ENCODE assay signal across 11 cellular contexts in the genomic region with DNA sequence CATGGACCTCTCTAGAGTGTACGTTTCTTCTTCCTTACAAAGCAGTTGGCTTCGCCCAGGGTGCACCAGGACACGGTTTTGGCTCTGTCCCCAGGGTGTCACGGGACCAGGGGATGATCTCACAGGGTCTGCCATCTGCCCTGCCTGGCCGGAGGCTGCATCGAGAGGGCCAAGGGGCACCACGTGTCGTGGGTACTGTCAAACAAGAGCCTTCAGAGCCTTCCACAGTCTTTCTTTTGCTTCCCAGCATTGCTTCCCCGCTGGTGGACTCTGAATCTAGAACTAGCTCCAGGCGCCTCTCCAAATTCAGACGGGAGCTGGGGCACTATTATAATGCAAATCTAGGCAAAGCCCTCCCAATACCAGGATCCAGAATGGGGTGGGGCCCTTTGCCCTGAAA. TPM values are rescaled to one million over a fixed set of nuclear protein-coding genes. Genes with fewer than 3 reads are reported as not detected.
A peak's percentile ranks its signal among the peaks of the same experiment; 100 is the strongest.
DNase-seq lines count a peak whose midpoint lies in the region; ATAC-seq and TF ChIP-seq lines count a peak whose summit lies in the region.
"Had no signal": no experiment of that assay in that cellular context is flagged by ENCODE, and none has a peak within 500 bp of the region (broad histone marks: within the 10 kb centered on the region; RNA-seq: fewer than 3 reads in every experiment).

No MANE protein-coding gene starts in this region.

- peaks cover 0 to 27% (median 15%) of the 10 kb centered on the region in 12 donors for H3K4me1 ChIP-seq in heart left ventricle

- WGBS in heart left ventricle, 4 donors, result 31 to 40% (median 32%) methylated on average over 11 of the region's 11 CpGs

- peak overlapping the region in 11 of 12 donors; percentile 32 to 79 (median 69) for H3K27ac ChIP-seq in heart left ventricle

- peaks cover 89% of the 10 kb centered on the region for H3K27me3 Mint-ChIP-seq in Calu3 (ENCODE audit: unreplicated experiment)

- peak; percentile 16 for DNase-seq in ELR (ENCODE audit: low read depth)
- DNase-seq in SHP77 treated with DMSO at 0.1 percent for 48 hours (lab: John Stamatoyannopoulos, UW), result peak; percentile 78
- DNase-seq in heart left ventricle, result peak; percentile 83 to 93 (median 85)
- no peak for DNase-seq in sciatic nerve (ENCODE audit: low spot score)
- no peak for DNase-seq in Calu3
- no peak for DNase-seq in stimulated activated effector memory CD8-positive, alpha-beta T cell treated with anti-CD3 and anti-CD28 coated beads, Interleukin-12 subunit alpha, Interleukin-12 subunit beta, amount 100 ng/mL, for 72 hours (ENCODE audit: low spot score in 2 of 2)
- DNase-seq in HuH-7.5 (ENCODE audit: low spot score), result no peak
- DNase-seq: activated CD4-positive, alpha-beta memory T cell treated with anti-CD3 and anti-CD28 coated beads, Interleukin-2, amount 10 ng/mL, durations not matched to agents 7 days and 5 days; GF-D8; naive thymus-derived CD8-positive, alpha-beta T cell had no signal

- no peak overlapping the region for H3K4me3 Mint-ChIP-seq in Calu3 (ENCODE audit: low read depth, unreplicated experiment)
- no peak overlapping the region for H3K4me3 Mint-ChIP-seq in stimulated activated effector memory CD8-positive, alpha-beta T cell treated with anti-CD3 and anti-CD28 coated beads, Interleukin-12 subunit alpha, Interleukin-12 subunit beta, amount 100 ng/mL, for 72 hours
- H3K4me3 Mint-ChIP-seq: activated CD4-positive, alpha-beta memory T cell treated with anti-CD3 and anti-CD28 coated beads, Interleukin-2, amount 10 ng/mL, durations not matched to agents 7 days and 5 days had no signal

- TF ChIP-seq POLR2A in heart left ventricle (IDR thresholded peaks at IDR 0.05), result no peak

- no peaks in the 10 kb centered on the region for H3K9me3 Mint-ChIP-seq in Calu3 (ENCODE audit: low read depth, unreplicated experiment)
- H3K9me3 Mint-ChIP-seq in stimulated activated effector memory CD8-positive, alpha-beta T cell treated with anti-CD3 and anti-CD28 coated beads, Interleukin-12 subunit alpha, Interleukin-12 subunit beta, amount 100 ng/mL, for 72 hours, result no peaks in the 10 kb centered on the region
- H3K9me3 Mint-ChIP-seq: activated CD4-positive, alpha-beta memory T cell treated with anti-CD3 and anti-CD28 coated beads, Interleukin-2, amount 10 ng/mL, durations not matched to agents 7 days and 5 days; naive thymus-derived CD8-positive, alpha-beta T cell had no signal

- H3K9me3 ChIP-seq in heart left ventricle, result no peaks in the 10 kb centered on the region

- CTCF ChIA-PET in Calu3 (lab: Charles Lee), result interaction anchor here (0.6 kb wide), 1 partner anchor 265 kb away, joined by 9 read pairs; no protein-coding TSS in a partner anchor

- no TSS peak for BruUV-seq in Calu3 (replicated peaks; lab: Mats Ljungman, UMichigan)

- H3K4me3 ChIP-seq in heart left ventricle, result no peak overlapping the region

- TF ChIP-seq CTCF in heart left ventricle (IDR thresholded peaks at IDR 0.05), result no peak
- no peak for TF ChIP-seq CTCF in Calu3 (IDR thresholded peaks at IDR 0.05; ENCODE audit: unreplicated experiment)

- H3K27me3 ChIP-seq in heart left ventricle, result no peaks in the 10 kb centered on the region

- H3K36me3 ChIP-seq in heart left ventricle, result no peaks in the 10 kb centered on the region

- peak; percentile 95 to 99 (median 96) for ATAC-seq in heart left ventricle
- ATAC-seq in sciatic nerve, result peak; percentile 77
- ATAC-seq in stimulated activated effector memory CD8-positive, alpha-beta T cell treated with anti-CD3 and anti-CD28 coated beads, Interleukin-12 subunit alpha, Interleukin-12 subunit beta, amount 100 ng/mL, for 72 hours, result no peak
- ATAC-seq in HG03469 (IDR thresholded peaks at IDR 0.05; ENCODE audit: unreplicated experiment), result no peak
- ATAC-seq: naive thymus-derived CD8-positive, alpha-beta T cell had no signal

- H3K4me1 Mint-ChIP-seq in Calu3 (ENCODE audit: low read depth, unreplicated experiment), result peaks cover 8% of the 10 kb centered on the region
- peaks cover 7% of the 10 kb centered on the region for H3K4me1 Mint-ChIP-seq in stimulated activated effector memory CD8-positive, alpha-beta T cell treated with anti-CD3 and anti-CD28 coated beads, Interleukin-12 subunit alpha, Interleukin-12 subunit beta, amount 100 ng/mL, for 72 hours
- H3K4me1 Mint-ChIP-seq: activated CD4-positive, alpha-beta memory T cell treated with anti-CD3 and anti-CD28 coated beads, Interleukin-2, amount 10 ng/mL, durations not matched to agents 7 days and 5 days had no signal

- no peaks in the 10 kb centered on the region for H3K36me3 Mint-ChIP-seq in Calu3 (ENCODE audit: insufficient read depth, unreplicated experiment)
- no peaks in the 10 kb centered on the region for H3K36me3 Mint-ChIP-seq in stimulated activated effector memory CD8-positive, alpha-beta T cell treated with anti-CD3 and anti-CD28 coated beads, Interleukin-12 subunit alpha, Interleukin-12 subunit beta, amount 100 ng/mL, for 72 hours
- H3K36me3 Mint-ChIP-seq: naive thymus-derived CD8-positive, alpha-beta T cell had no signal

- intact Hi-C loops in heart left ventricle (cut with DNase I), result loop anchor here in 4 of 10 donors (2.0 to 10.0 kb wide), 3 partner anchors 47 to 50 kb away; a partner anchor contains a TSS
- intact Hi-C loops in sciatic nerve (cut with DNase I), result no loop called here
- intact Hi-C loops in Calu3 (cut with micrococcal nuclease; ENCODE audit: unreplicated experiment), result no loop called here

- no peak overlapping the region for H3K27ac Mint-ChIP-seq in Calu3 (ENCODE audit: unreplicated experiment)
- H3K27ac Mint-ChIP-seq in stimulated activated effector memory CD8-positive, alpha-beta T cell treated with anti-CD3 and anti-CD28 coated beads, Interleukin-12 subunit alpha, Interleukin-12 subunit beta, amount 100 ng/mL, for 72 hours, result no peak overlapping the region
- H3K27ac Mint-ChIP-seq: activated CD4-positive, alpha-beta memory T cell treated with anti-CD3 and anti-CD28 coated beads, Interleukin-2, amount 10 ng/mL, durations not matched to agents 7 days and 5 days had no signal

RNA-seq across cellular contexts. Expression of a gene that starts 47.9 kb away (rescaled TPM):
- total RNA-seq in heart left ventricle (10 to 100 TPM; 17.9 to 70.4 (median 38.2) TPM), sciatic nerve (4.8 TPM), Calu3 (2022) (1.1 and 1.6 TPM in 2 replicates)
- 10 to 100 TPM in 1 of 2 donors, 1 to 10 TPM in 1; 2.9 to 15.6 TPM for polyA plus RNA-seq in heart left ventricle

RNA-seq across cellular contexts. Expression of a gene that starts 56.8 kb away (rescaled TPM):
- total RNA-seq in heart left ventricle (under 1 TPM in 1 of 9 donors, not detected in 8; 0.56 TPM), sciatic nerve (not detected), Calu3 (2022) (not detected in 2 replicates)
- polyA plus RNA-seq in heart left ventricle, result 1 to 10 TPM in 1 of 2 donors, not detected in 1; 1.6 TPM
- total RNA-seq: activated CD4-positive, alpha-beta memory T cell treated with anti-CD3 and anti-CD28 coated beads, Interleukin-2, amount 10 ng/mL, durations not matched to agents 7 days and 5 days; naive thymus-derived CD8-positive, alpha-beta T cell had no signal
- polyA plus RNA-seq: naive thymus-derived CD8-positive, alpha-beta T cell had no signal

Comparison
In these comparisons a context has a peak if more than half of its experiments do, and no peak if none do; other contexts are left out.
1. DNase-seq: peak in ELR (single experiment), SHP77 treated with DMSO at 0.1 percent for 48 hours (single experiment) and heart left ventricle (5 of 5); none in sciatic nerve (single experiment), Calu3 (single experiment), stimulated activated effector memory CD8-positive, alpha-beta T cell treated with anti-CD3 and anti-CD28 coated beads, Interleukin-12 subunit alpha, Interleukin-12 subunit beta, amount 100 ng/mL, for 72 hours (0 of 2) and HuH-7.5 (single experiment).
2. ATAC-seq: peak in heart left ventricle (4 of 4) and sciatic nerve (single experiment); none in stimulated activated effector memory CD8-positive, alpha-beta T cell treated with anti-CD3 and anti-CD28 coated beads, Interleukin-12 subunit alpha, Interleukin-12 subunit beta, amount 100 ng/mL, for 72 hours (single experiment) and HG03469 (single experiment).